ENCODE assay signal across 35 cellular contexts in genomic region chr15:81792646-81793045, GRCh38.
"Had no signal": no experiment of that assay in that cellular context is flagged by ENCODE, and none has a peak within 500 bp of the region (broad histone marks: within the 10 kb centered on the region; RNA-seq: fewer than 3 reads in every experiment).

No MANE protein-coding gene starts in this region.

- H3K4me1 Mint-ChIP-seq: activated naive CD8-positive, alpha-beta T cell treated with anti-CD3 and anti-CD28 coated beads for 36 hours; activated T-helper 17 cell treated with anti-CD3 and anti-CD28 coated beads, Interleukin-2, amount 50 U/mL, for 72 hours had no signal

- H3K27me3 Mint-ChIP-seq: activated CD8-positive, alpha-beta T cell treated with anti-CD3 and anti-CD28 coated beads for 36 hours had no signal

- H3K27ac Mint-ChIP-seq: activated CD8-positive, alpha-beta T cell treated with anti-CD3 and anti-CD28 coated beads for 36 hours; activated naive CD8-positive, alpha-beta T cell treated with anti-CD3 and anti-CD28 coated beads for 36 hours; activated T-cell treated with anti-CD3 and anti-CD28 coated beads, Interleukin-2, amount 50 U/mL, for 72 hours; activated T-helper 17 cell treated with anti-CD3 and anti-CD28 coated beads, Interleukin-2, amount 50 U/mL, for 72 hours had no signal

- DNase-seq: activated CD4-positive, alpha-beta T cell treated with anti-CD3 and anti-CD28 coated beads for 1 hour; activated CD4-positive, alpha-beta T cell treated with anti-CD3 and anti-CD28 coated beads for 48 hours; activated CD4-positive, CD25-positive, alpha-beta regulatory T cell; activated CD8-positive, alpha-beta T cell treated with anti-CD3 and anti-CD28 coated beads for 36 hours; activated effector memory CD4-positive, alpha-beta T cell treated with anti-CD3 and anti-CD28 coated beads, Interleukin-2, amount 50 U/mL, for 16 hours; activated naive CD4-positive, alpha-beta T cell; activated naive CD4-positive, alpha-beta T cell treated with anti-CD3 and anti-CD28 coated beads, Interleukin-2, amount 50 U/mL, for 16 hours; activated naive CD8-positive, alpha-beta T cell treated with anti-CD3 and anti-CD28 coated beads for 36 hours; activated T-cell treated with anti-CD3 and anti-CD28 coated beads, Interleukin-2, amount 50 U/mL, for 1 hour; activated T-cell treated with anti-CD3 and anti-CD28 coated beads, Interleukin-2, amount 50 U/mL, for 72 hours; amniotic stem cell; aorta; brain microvascular endothelial cell; central memory CD4-positive, alpha-beta T cell; Kasumi-1; MG63; NCI-H1048; NCI-H1105 treated with DMSO at 0.1 percent for 48 hours; NCI-H1436; NCI-H1694; NCI-H1930; NCI-H2081 treated with DMSO at 0.1 percent for 48 hours; NCI-H226; NCI-H446 treated with DMSO at 0.1 percent for 48 hours; NCI-H524; NK-92 treated with Interleukin-12 subunit alpha and Interleukin-12 subunit beta, amount 100 ng/mL, for 24 hours; PC-3; Peyer's patch; RPMI8226; SHP77 treated with DMSO at 0.1 percent for 48 hours; SW 1271; T-helper 1 cell; T1000; WERI-Rb-1 had no signal

- H3K4me1 ChIP-seq: Peyer's patch had no signal

- H3K27ac ChIP-seq: brain microvascular endothelial cell, Peyer's patch, WERI-Rb-1 had no signal

- H3K27me3 ChIP-seq: brain microvascular endothelial cell, Peyer's patch had no signal

- H3K4me3 ChIP-seq: MG63, Peyer's patch had no signal

- H3K36me3 Mint-ChIP-seq: activated naive CD8-positive, alpha-beta T cell treated with anti-CD3 and anti-CD28 coated beads for 36 hours had no signal

- H3K9me3 Mint-ChIP-seq: activated CD8-positive, alpha-beta T cell treated with anti-CD3 and anti-CD28 coated beads for 36 hours; activated naive CD8-positive, alpha-beta T cell treated with anti-CD3 and anti-CD28 coated beads for 36 hours; activated T-cell treated with anti-CD3 and anti-CD28 coated beads, Interleukin-2, amount 50 U/mL, for 72 hours; activated T-helper 17 cell treated with anti-CD3 and anti-CD28 coated beads, Interleukin-2, amount 50 U/mL, for 72 hours had no signal

- ATAC-seq: activated CD8-positive, alpha-beta T cell treated with anti-CD3 and anti-CD28 coated beads for 36 hours; activated T-cell treated with anti-CD3 and anti-CD28 coated beads, Interleukin-2, amount 50 U/mL, for 72 hours; activated T-helper 17 cell treated with anti-CD3 and anti-CD28 coated beads, Interleukin-2, amount 50 U/mL, for 72 hours; PC-3 had no signal

- H3K36me3 ChIP-seq: brain microvascular endothelial cell, MG63, Peyer's patch, WERI-Rb-1 had no signal

- H3K9me3 ChIP-seq: MG63, Peyer's patch had no signal

- H3K4me3 Mint-ChIP-seq: activated CD8-positive, alpha-beta T cell treated with anti-CD3 and anti-CD28 coated beads for 36 hours; activated naive CD8-positive, alpha-beta T cell treated with anti-CD3 and anti-CD28 coated beads for 36 hours; activated T-cell treated with anti-CD3 and anti-CD28 coated beads, Interleukin-2, amount 50 U/mL, for 72 hours; activated T-helper 17 cell treated with anti-CD3 and anti-CD28 coated beads, Interleukin-2, amount 50 U/mL, for 72 hours had no signal
